Comparison of ENCODE assay signal across 11 cellular contexts in the genomic region with DNA sequence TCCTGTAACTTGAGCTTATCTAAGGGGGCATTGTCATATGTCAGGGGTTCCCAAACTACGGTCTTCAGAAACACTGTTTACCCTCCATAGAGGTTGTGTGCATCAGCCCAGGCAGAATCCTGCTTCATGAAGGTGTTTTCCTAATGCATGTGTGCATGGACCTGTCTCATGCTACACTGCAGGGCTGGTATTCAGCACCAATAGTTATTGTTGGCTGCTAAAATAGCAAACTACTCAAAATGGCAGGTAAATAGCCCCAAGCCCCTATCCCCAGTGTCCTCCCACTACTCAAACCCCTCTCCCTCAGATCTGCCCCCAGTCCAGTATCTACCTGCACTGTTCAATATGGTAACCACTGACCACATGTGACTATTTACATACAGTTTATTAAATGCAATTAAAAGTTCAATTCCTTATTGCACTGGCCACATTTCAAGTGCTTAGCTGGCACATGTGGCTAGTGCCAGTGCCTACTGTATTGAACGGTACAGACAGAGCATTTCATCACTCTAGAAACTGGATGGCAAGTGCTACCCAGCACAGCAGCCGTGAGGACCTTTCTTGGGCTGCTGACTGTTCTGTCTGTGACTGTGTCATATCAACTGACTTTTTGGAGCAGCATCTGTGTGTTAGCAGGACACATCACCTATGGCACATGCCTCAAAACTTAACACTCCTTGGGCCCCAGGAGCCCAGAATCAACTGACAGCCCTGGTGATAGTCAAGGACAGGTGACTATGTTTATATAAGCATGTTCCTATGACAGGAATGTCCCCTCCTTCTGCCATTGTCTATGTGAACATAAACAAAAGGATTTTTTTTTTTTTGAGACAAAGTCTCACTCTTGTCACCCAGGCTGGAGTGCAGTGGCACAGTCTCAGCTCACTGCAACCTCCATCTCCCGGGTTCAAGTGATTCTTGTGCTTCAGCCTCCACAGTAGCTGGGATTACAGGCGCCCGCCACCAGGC. TPM values are rescaled to one million over a fixed set of nuclear protein-coding genes. Genes with fewer than 3 reads are reported as not detected.
DNase-seq lines count a peak whose midpoint lies in the region; ATAC-seq and TF ChIP-seq lines count a peak whose summit lies in the region.
"Had no signal": no experiment of that assay in that cellular context is flagged by ENCODE, and none has a peak within 500 bp of the region (broad histone marks: within the 10 kb centered on the region; RNA-seq: fewer than 3 reads in every experiment).

No MANE protein-coding gene starts in this region.

- H3K9ac ChIP-seq in Karpas-422 (ENCODE audit: low read length), result no peak overlapping the region

- no peaks in the 10 kb centered on the region for H3K27me3 Mint-ChIP-seq in activated naive CD4-positive, alpha-beta T cell treated with anti-CD3 and anti-CD28 coated beads for 36 hours (ENCODE audit: low read depth)
- no peaks in the 10 kb centered on the region for H3K27me3 Mint-ChIP-seq in natural killer cell treated with Interleukin-12 subunit alpha and Interleukin-12 subunit beta and Interleukin-15 and Interleukin-18, amount 100 ng/mL, for 72 hours

- H3K4me3 Mint-ChIP-seq in activated naive CD4-positive, alpha-beta T cell treated with anti-CD3 and anti-CD28 coated beads for 36 hours, result no peak overlapping the region
- H3K4me3 Mint-ChIP-seq in natural killer cell treated with Interleukin-12 subunit alpha and Interleukin-12 subunit beta and Interleukin-15 and Interleukin-18, amount 100 ng/mL, for 72 hours, result peak overlapping the region; percentile 26

- peak overlapping the region; percentile 70 for H3K27ac Mint-ChIP-seq in activated naive CD4-positive, alpha-beta T cell treated with anti-CD3 and anti-CD28 coated beads for 36 hours
- peak overlapping the region; percentile 90 to 97 for H3K27ac Mint-ChIP-seq in natural killer cell treated with Interleukin-12 subunit alpha and Interleukin-12 subunit beta and Interleukin-15 and Interleukin-18, amount 100 ng/mL, for 72 hours

- no peak for TF ChIP-seq CTCF in GM12865 (IDR thresholded peaks at IDR 0.05; ENCODE audit: insufficient read depth, low read depth, low read length, missing control alignments)

- no peak overlapping the region for H2AFZ ChIP-seq in Karpas-422 (ENCODE audit: low read length)

- H3K36me3 Mint-ChIP-seq in activated naive CD4-positive, alpha-beta T cell treated with anti-CD3 and anti-CD28 coated beads for 36 hours (ENCODE audit: low read depth), result peaks cover 36% of the 10 kb centered on the region
- peaks cover 26% of the 10 kb centered on the region for H3K36me3 Mint-ChIP-seq in natural killer cell treated with Interleukin-12 subunit alpha and Interleukin-12 subunit beta and Interleukin-15 and Interleukin-18, amount 100 ng/mL, for 72 hours

- H3K4me1 Mint-ChIP-seq in activated naive CD4-positive, alpha-beta T cell treated with anti-CD3 and anti-CD28 coated beads for 36 hours (ENCODE audit: low read depth), result peaks cover 66% of the 10 kb centered on the region
- peaks cover 75 to 79% of the 10 kb centered on the region in 2 donors for H3K4me1 Mint-ChIP-seq in natural killer cell treated with Interleukin-12 subunit alpha and Interleukin-12 subunit beta and Interleukin-15 and Interleukin-18, amount 100 ng/mL, for 72 hours (ENCODE audit: low read depth in 2 of 2)

- no peaks in the 10 kb centered on the region for H3K79me2 ChIP-seq in Karpas-422 (ENCODE audit: low read length)

- intact Hi-C loops in activated naive CD4-positive, alpha-beta T cell treated with anti-CD3 and anti-CD28 coated beads for 36 hours (cut with micrococcal nuclease), result no loop called here

- CTCF ChIA-PET in activated naive CD4-positive, alpha-beta T cell treated with anti-CD3 and anti-CD28 coated beads for 36 hours (lab: Charles Lee), result interaction anchor here (0.6 to 3.5 kb wide), 8 partner anchors 7 to 70 kb away, joined by 3 to 22 read pairs (median 4); no protein-coding TSS in a partner anchor

- H3K9me3 Mint-ChIP-seq in activated naive CD4-positive, alpha-beta T cell treated with anti-CD3 and anti-CD28 coated beads for 36 hours, result no peaks in the 10 kb centered on the region
- no peaks in the 10 kb centered on the region for H3K9me3 Mint-ChIP-seq in natural killer cell treated with Interleukin-12 subunit alpha and Interleukin-12 subunit beta and Interleukin-15 and Interleukin-18, amount 100 ng/mL, for 72 hours

- peak overlapping the region; percentile 99 for H3K27ac ChIP-seq in KOPT-K1 (ENCODE audit: low read depth, low read length, poor library complexity, severe bottlenecking)
- no peak overlapping the region for H3K27ac ChIP-seq in Karpas-422 (ENCODE audit: low read length)
- H3K27ac ChIP-seq: pancreas had no signal

- peaks cover 18% of the 10 kb centered on the region for H3K4me1 ChIP-seq in Karpas-422 (ENCODE audit: low read length)
- H3K4me1 ChIP-seq: pancreas had no signal

- H3K27me3 ChIP-seq in Karpas-422 (ENCODE audit: low read length), result no peaks in the 10 kb centered on the region
- H3K27me3 ChIP-seq: gastroesophageal sphincter, pancreas had no signal

- H3K36me3 ChIP-seq in KOPT-K1 (ENCODE audit: insufficient read depth, low read length) (peaks cover 62% of the 10 kb centered on the region), Karpas-422 (ENCODE audit: insufficient read depth, low read length) (no peaks in the 10 kb centered on the region)

- no peak overlapping the region for H3K4me2 ChIP-seq in Karpas-422 (ENCODE audit: low read depth, low read length, poor library complexity, severe bottlenecking)

- H3K9me3 ChIP-seq in KOPT-K1 (ENCODE audit: insufficient read depth, low read length, poor library complexity, severe bottlenecking), result no peaks in the 10 kb centered on the region
- no peaks in the 10 kb centered on the region for H3K9me3 ChIP-seq in Karpas-422 (ENCODE audit: low read length)
- H3K9me3 ChIP-seq: gastroesophageal sphincter, pancreas had no signal

- no peaks in the 10 kb centered on the region for H4K20me1 ChIP-seq in Karpas-422 (ENCODE audit: insufficient read depth, low read depth, low read length)

- H3K4me3 ChIP-seq in GM12865 (ENCODE audit: low read depth, low read length), result no peak overlapping the region
- H3K4me3 ChIP-seq in Karpas-422 (ENCODE audit: low read length), result no peak overlapping the region
- H3K4me3 ChIP-seq: gastroesophageal sphincter, pancreas had no signal

- no peaks in the 10 kb centered on the region for H3K9me2 ChIP-seq in Karpas-422 (replicated peaks; ENCODE audit: insufficient read depth, low read length)

- DNase-seq in GM12865 (ENCODE audit: low read depth), result peak; percentile 42
- DNase-seq in activated naive CD4-positive, alpha-beta T cell treated with anti-CD3 and anti-CD28 coated beads for 36 hours, result no peak
- DNase-seq in natural killer cell treated with Interleukin-12 subunit alpha and Interleukin-12 subunit beta and Interleukin-15 and Interleukin-18, amount 100 ng/mL, for 72 hours (ENCODE audit: low spot score), result peak; percentile 60
- no peak for DNase-seq in Karpas-422
- no peak for DNase-seq in NCI-H524 treated with DMSO at 0.1 percent for 48 hours (lab: John Stamatoyannopoulos, UW)
- DNase-seq: substantia nigra had no signal

- ATAC-seq in natural killer cell treated with Interleukin-12 subunit alpha and Interleukin-12 subunit beta and Interleukin-15 and Interleukin-18, amount 100 ng/mL, for 72 hours, result peak; percentile 3 to 10
- no peak for ATAC-seq in HG02798 (IDR thresholded peaks at IDR 0.05; ENCODE audit: poor library complexity, unreplicated experiment)
- no peak for ATAC-seq in HG02885 (IDR thresholded peaks at IDR 0.05; ENCODE audit: poor library complexity, unreplicated experiment)
- ATAC-seq: gastroesophageal sphincter, pancreas had no signal

RNA-seq across cellular contexts. Expression of gene IRF1, which starts 9.0 kb away (rescaled TPM):
- 10 to 100 TPM; 84.3 to 88.4 TPM for total RNA-seq in activated naive CD4-positive, alpha-beta T cell treated with anti-CD3 and anti-CD28 coated beads for 36 hours
- 100 to 1,000 TPM; 351 to 512 TPM for total RNA-seq in natural killer cell treated with Interleukin-12 subunit alpha and Interleukin-12 subunit beta and Interleukin-15 and Interleukin-18, amount 100 ng/mL, for 72 hours
- 4.8 and 7.3 TPM in 2 replicates for total RNA-seq in Karpas-422 (2014; rRNA removed; shearing (Covaris generic); ENCODE audit: low replicate concordance)

Comparison
In these comparisons a context has a peak if more than half of its experiments do, and no peak if none do; other contexts are left out.
1. DNase-seq: peak in GM12865 (single experiment) and natural killer cell treated with Interleukin-12 subunit alpha and Interleukin-12 subunit beta and Interleukin-15 and Interleukin-18, amount 100 ng/mL, for 72 hours (single experiment); none in activated naive CD4-positive, alpha-beta T cell treated with anti-CD3 and anti-CD28 coated beads for 36 hours (single experiment), Karpas-422 (single experiment) and NCI-H524 treated with DMSO at 0.1 percent for 48 hours (single experiment).
2. ATAC-seq: peak in natural killer cell treated with Interleukin-12 subunit alpha and Interleukin-12 subunit beta and Interleukin-15 and Interleukin-18, amount 100 ng/mL, for 72 hours (2 of 2); none in HG02798 (single experiment) and HG02885 (single experiment).
3. RNA of gene IRF1, which starts 9.0 kb away (total RNA-seq): 351 to 512 TPM in natural killer cell treated with Interleukin-12 subunit alpha and Interleukin-12 subunit beta and Interleukin-15 and Interleukin-18, amount 100 ng/mL, for 72 hours and 84.3 to 88.4 TPM in activated naive CD4-positive, alpha-beta T cell treated with anti-CD3 and anti-CD28 coated beads for 36 hours; 4.8 to 7.3 TPM in Karpas-422; every median in the first group is over 10 times any median in the second.